ENCODE assay signal across 17 cellular contexts in genomic region chr9:72210522-72210921, GRCh38.
DNase-seq lines count a peak whose midpoint lies in the region; ATAC-seq, FAIRE-seq and TF ChIP-seq lines count a peak whose summit lies in the region.
"Had no signal": no experiment of that assay in that cellular context is flagged by ENCODE, and none has a peak within 500 bp of the region (broad histone marks: within the 10 kb centered on the region; RNA-seq: fewer than 3 reads in every experiment).

No MANE protein-coding gene starts in this region.

- CTCF ChIA-PET in MCF 10A (lab: Yijun Ruan, JAX), result interaction anchor here (0.6 to 0.9 kb wide), 3 partner anchors 12 to 1261 kb away, joined by 3 to 4 read pairs (median 3); no protein-coding TSS in a partner anchor
- CTCF ChIA-PET in activated CD8-positive, alpha-beta memory T cell treated with anti-CD3 and anti-CD28 coated beads, Interleukin-2, amount 10 ng/mL, durations not matched to agents 7 days and 5 days (lab: Charles Lee), result no interaction called here

- TF ChIP-seq CTCF in MCF 10A (IDR thresholded peaks at IDR 0.05; ENCODE audit: unreplicated experiment) (no peak), breast epithelium (IDR thresholded peaks at IDR 0.05) (no peak), GM23338 (conservative IDR thresholded peaks at IDR 0.05; ENCODE audit: low read depth in 2 of 2) (no peak)

- TF ChIP-seq POLR2A in breast epithelium (IDR thresholded peaks at IDR 0.05), result no peak

- H3K4me2 ChIP-seq in GM23338, result no peak overlapping the region

- H3K4me1 Mint-ChIP-seq in MCF 10A (ENCODE audit: insufficient read depth, unreplicated experiment), result peaks cover 7% of the 10 kb centered on the region
- no peaks in the 10 kb centered on the region for H3K4me1 Mint-ChIP-seq in GM23338
- no peaks in the 10 kb centered on the region for H3K4me1 Mint-ChIP-seq in activated CD8-positive, alpha-beta memory T cell treated with anti-CD3 and anti-CD28 coated beads, Interleukin-2, amount 10 ng/mL, durations not matched to agents 7 days and 5 days
- H3K4me1 Mint-ChIP-seq: CD4-positive, alpha-beta memory T cell had no signal

- no peak for ATAC-seq in GM23338
- no peak for ATAC-seq in activated CD8-positive, alpha-beta memory T cell treated with anti-CD3 and anti-CD28 coated beads, Interleukin-2, amount 10 ng/mL, durations not matched to agents 7 days and 5 days
- ATAC-seq: HCT116 had no signal

- no peaks in the 10 kb centered on the region for H3K9me3 ChIP-seq in breast epithelium
- H3K9me3 ChIP-seq: BE2C, Peyer's patch had no signal

- H3F3A ChIP-seq in GM23338 (replicated peaks; ENCODE audit: low read depth), result no peaks in the 10 kb centered on the region

- no peak overlapping the region for H2AFZ ChIP-seq in GM23338

- H3K4me1 ChIP-seq in breast epithelium (no peaks in the 10 kb centered on the region), GM23338 (ENCODE audit: insufficient read depth) (no peaks in the 10 kb centered on the region)
- H3K4me1 ChIP-seq: BE2C, Peyer's patch had no signal

- H3K27me3 Mint-ChIP-seq in MCF 10A (ENCODE audit: insufficient read depth, unreplicated experiment), result peaks cover 34% of the 10 kb centered on the region
- peaks cover 1% of the 10 kb centered on the region for H3K27me3 Mint-ChIP-seq in GM23338 (ENCODE audit: insufficient read depth, low read depth, poor library complexity)
- H3K27me3 Mint-ChIP-seq in activated CD8-positive, alpha-beta memory T cell treated with anti-CD3 and anti-CD28 coated beads, Interleukin-2, amount 10 ng/mL, durations not matched to agents 7 days and 5 days, result peaks cover 13% of the 10 kb centered on the region

- H3K9me3 Mint-ChIP-seq in MCF 10A (ENCODE audit: unreplicated experiment) (no peaks in the 10 kb centered on the region), GM23338 (no peaks in the 10 kb centered on the region; the same call in 2 of the 3 replicates)
- no peaks in the 10 kb centered on the region for H3K9me3 Mint-ChIP-seq in activated CD8-positive, alpha-beta memory T cell treated with anti-CD3 and anti-CD28 coated beads, Interleukin-2, amount 10 ng/mL, durations not matched to agents 7 days and 5 days (ENCODE audit: low read depth)

- POLR2A ChIA-PET in MCF 10A (lab: Yijun Ruan, JAX), result interaction anchor here (0.6 kb wide), 1 partner anchor 624 kb away, joined by 4 read pairs; no protein-coding TSS in a partner anchor

- H3K9me2 ChIP-seq in GM23338 (ENCODE audit: insufficient read depth), result no peaks in the 10 kb centered on the region

- no peaks in the 10 kb centered on the region for H4K20me1 ChIP-seq in GM23338 (replicated peaks; ENCODE audit: insufficient read depth)

- no peaks in the 10 kb centered on the region for H3K36me3 Mint-ChIP-seq in MCF 10A (ENCODE audit: insufficient read depth, unreplicated experiment)
- no peaks in the 10 kb centered on the region for H3K36me3 Mint-ChIP-seq in GM23338 (ENCODE audit: low read depth)
- H3K36me3 Mint-ChIP-seq in activated CD8-positive, alpha-beta memory T cell treated with anti-CD3 and anti-CD28 coated beads, Interleukin-2, amount 10 ng/mL, durations not matched to agents 7 days and 5 days, result no peaks in the 10 kb centered on the region
- H3K36me3 Mint-ChIP-seq: CD4-positive, alpha-beta memory T cell had no signal

- H3K27ac Mint-ChIP-seq in MCF 10A (ENCODE audit: low read depth, unreplicated experiment) (no peak overlapping the region), GM23338 (no peak overlapping the region)
- no peak overlapping the region for H3K27ac Mint-ChIP-seq in activated CD8-positive, alpha-beta memory T cell treated with anti-CD3 and anti-CD28 coated beads, Interleukin-2, amount 10 ng/mL, durations not matched to agents 7 days and 5 days
- H3K27ac Mint-ChIP-seq: CD4-positive, alpha-beta memory T cell had no signal

- H3K27me3 ChIP-seq in breast epithelium (no peaks in the 10 kb centered on the region), GM23338 (ENCODE audit: insufficient read depth) (no peaks in the 10 kb centered on the region)
- H3K27me3 ChIP-seq: BE2C, Peyer's patch had no signal

- H3K4me3 Mint-ChIP-seq in MCF 10A (ENCODE audit: unreplicated experiment) (no peak overlapping the region), GM23338 (no peak overlapping the region)
- no peak overlapping the region for H3K4me3 Mint-ChIP-seq in activated CD8-positive, alpha-beta memory T cell treated with anti-CD3 and anti-CD28 coated beads, Interleukin-2, amount 10 ng/mL, durations not matched to agents 7 days and 5 days
- H3K4me3 Mint-ChIP-seq: CD4-positive, alpha-beta memory T cell had no signal

- DNase-seq in MCF 10A (ENCODE audit: unreplicated experiment) (peak; percentile 72), breast epithelium (ENCODE audit: low spot score in 2 of 2) (no peak), NCI-H69 (lab: John Stamatoyannopoulos, UW) (peak; percentile 82), epithelial cell of prostate (ENCODE audit: low read depth, low spot score) (peak; percentile 83), urothelium cell line (ENCODE audit: low spot score) (peak; percentile 46), GM23338 (ENCODE audit: low spot score) (no peak)
- no peak for DNase-seq in activated T-cell treated with anti-CD3 and anti-CD28 coated beads, Interleukin-2, amount 50 U/mL, for 1 hour
- DNase-seq in activated CD8-positive, alpha-beta memory T cell treated with anti-CD3 and anti-CD28 coated beads, Interleukin-2, amount 10 ng/mL, durations not matched to agents 7 days and 5 days, result no peak
- DNase-seq: BE2C; CD4-positive, alpha-beta memory T cell; DMS 273 treated with DMSO at 0.1 percent for 48 hours; NCI-H146; NCI-H2081 treated with DMSO at 0.1 percent for 48 hours; NCI-H526; Peyer's patch had no signal

- BruUV-seq in MCF 10A (replicated peaks; lab: Mats Ljungman, UMichigan), result no TSS peak

- H3K4me3 ChIP-seq in breast epithelium, result no peak overlapping the region
- H3K4me3 ChIP-seq in GM23338, result no peak overlapping the region
- H3K4me3 ChIP-seq: Peyer's patch had no signal

- H3K27ac ChIP-seq in breast epithelium (no peak overlapping the region), epithelial cell of prostate (no peak overlapping the region), GM23338 (ENCODE audit: low read depth) (no peak overlapping the region)
- H3K27ac ChIP-seq: HL-60, Peyer's patch had no signal

- H3K36me3 ChIP-seq in breast epithelium (no peaks in the 10 kb centered on the region), GM23338 (ENCODE audit: insufficient read depth) (no peaks in the 10 kb centered on the region)
- H3K36me3 ChIP-seq: BE2C had no signal

- FAIRE-seq in urothelium cell line (lab: Jason Lieb, UNC), result no peak

- H3K79me2 ChIP-seq in GM23338 (replicated peaks; ENCODE audit: insufficient read depth), result no peaks in the 10 kb centered on the region

- intact Hi-C loops in MCF 10A (cut with micrococcal nuclease) (no loop called here), breast epithelium (cut with DNase I; ENCODE audit: low total_unique reads) (no loop called here)

TF ChIP-seq in GM23338, 12 proteins besides CTCF, POLR2A, EP300 and RAD21 (continues in another document):
- TF ChIP-seq POLR2AphosphoS5 (IDR thresholded peaks at IDR 0.05; ENCODE audit: low read depth) (no peak), EZH2 (IDR thresholded peaks at IDR 0.05; ENCODE audit: low read depth, unreplicated experiment) (no peak), ETS1 (IDR thresholded peaks at IDR 0.05) (no peak), CREB1 (CRISPR knock-in tag; IDR thresholded peaks at IDR 0.05; ENCODE audit: low read depth) (no peak), ZNF114 (CRISPR knock-in tag; IDR thresholded peaks at IDR 0.05) (no peak), REST (IDR thresholded peaks at IDR 0.05; ENCODE audit: unreplicated experiment) (no peak)

Comparison
In these comparisons a context has a peak if more than half of its experiments do, and no peak if none do; other contexts are left out.
1. DNase-seq: peak in MCF 10A (single experiment), NCI-H69 (single experiment), epithelial cell of prostate (single experiment) and urothelium cell line (single experiment); none in breast epithelium (0 of 2), GM23338 (single experiment), activated T-cell treated with anti-CD3 and anti-CD28 coated beads, Interleukin-2, amount 50 U/mL, for 1 hour (single experiment) and activated CD8-positive, alpha-beta memory T cell treated with anti-CD3 and anti-CD28 coated beads, Interleukin-2, amount 10 ng/mL, durations not matched to agents 7 days and 5 days (single experiment).